22 cellular contexts compared by ENCODE assay signal in genomic region chrX:12825801-12826200, GRCh38. TPM values are rescaled to one million over a fixed set of nuclear protein-coding genes. Genes with fewer than 3 reads are reported as not detected.
DNase-seq lines count a peak whose midpoint lies in the region; ATAC-seq and TF ChIP-seq lines count a peak whose summit lies in the region.
"Had no signal": no experiment of that assay in that cellular context is flagged by ENCODE, and none has a peak within 500 bp of the region (broad histone marks: within the 10 kb centered on the region; RNA-seq: fewer than 3 reads in every experiment).

No MANE protein-coding gene starts in this region.

- intact Hi-C loops in right cardiac atrium (cut with DNase I) = no loop called here

- no peaks in the 10 kb centered on the region for H3K4me1 Mint-ChIP-seq in T-helper 2 cell treated with Interferon-gamma antibody and Interleukin-4, amounts not matched to agents 5 μg/mL and 100 μg/mL, for 36 hours (ENCODE audit: low read depth)
- no peaks in the 10 kb centered on the region for H3K4me1 Mint-ChIP-seq in immature natural killer cell
- H3K4me1 Mint-ChIP-seq: activated naive CD8-positive, alpha-beta T cell treated with anti-CD3 and anti-CD28 coated beads, Interleukin-2, amount 10 ng/mL, durations not matched to agents 7 days and 5 days had no signal

- H3K36me3 Mint-ChIP-seq in T-helper 2 cell treated with Interferon-gamma antibody and Interleukin-4, amounts not matched to agents 5 μg/mL and 100 μg/mL, for 36 hours (ENCODE audit: low read depth) = peaks cover 31% of the 10 kb centered on the region
- peaks cover 8 to 13% (median 12%) of the 10 kb centered on the region in 3 donors for H3K36me3 Mint-ChIP-seq in immature natural killer cell

- H3K27me3 Mint-ChIP-seq in T-helper 2 cell treated with Interferon-gamma antibody and Interleukin-4, amounts not matched to agents 5 μg/mL and 100 μg/mL, for 36 hours (ENCODE audit: low read depth) = peaks cover 6% of the 10 kb centered on the region
- peaks cover 0 to 5% (median 2%) of the 10 kb centered on the region in 3 donors for H3K27me3 Mint-ChIP-seq in immature natural killer cell (ENCODE audit: low read depth in 3 of 3)
- H3K27me3 Mint-ChIP-seq: activated CD4-positive, alpha-beta memory T cell treated with anti-CD3 and anti-CD28 coated beads for 36 hours; activated naive CD8-positive, alpha-beta T cell treated with anti-CD3 and anti-CD28 coated beads, Interleukin-2, amount 10 ng/mL, durations not matched to agents 7 days and 5 days had no signal

- peak; percentile 18 for DNase-seq in AG08396 (ENCODE audit: low spot score)
- DNase-seq in HS-27A (ENCODE audit: low read depth) = peak; percentile 52
- DNase-seq in astrocyte of the hippocampus (ENCODE audit: low read depth, low spot score) = peak; percentile 81
- DNase-seq in kidney epithelial cell (ENCODE audit: low read depth) = peak; percentile 50
- no peak for DNase-seq in T-helper 2 cell treated with Interferon-gamma antibody and Interleukin-4, amounts not matched to agents 5 μg/mL and 100 μg/mL, for 36 hours (ENCODE audit: low spot score)
- no peak for DNase-seq in right cardiac atrium
- DNase-seq in immature natural killer cell = no peak
- no peak for DNase-seq in stimulated activated CD4-positive, alpha-beta T cell treated with anti-CD3 and anti-CD28 coated beads, Interleukin-1b, Interleukin-23, amount 100 ng/mL, for 48 hours
- DNase-seq: activated CD4-positive, alpha-beta memory T cell treated with anti-CD3 and anti-CD28 coated beads for 36 hours; activated naive CD8-positive, alpha-beta T cell treated with anti-CD3 and anti-CD28 coated beads, Interleukin-2, amount 10 ng/mL, durations not matched to agents 7 days and 5 days; activated T-cell treated with anti-CD3 and anti-CD28 coated beads, Interleukin-2, amount 50 U/mL, for 4 hours; central memory CD4-positive, alpha-beta T cell; GF-D8; MM.1S; NCI-H187 treated with DMSO at 0.1 percent for 48 hours; NCI-H446 treated with DMSO at 0.1 percent for 48 hours; sigmoid colon; stimulated activated CD4-positive, alpha-beta T cell treated with anti-CD3 and anti-CD28 coated beads, Interleukin-2, amount 100 ng/mL, for 48 hours; thyroid gland had no signal

- no peak for ATAC-seq in right cardiac atrium
- ATAC-seq: A549; activated T-cell treated with anti-CD3 and anti-CD28 coated beads, Interleukin-2, amount 50 U/mL, for 4 hours had no signal

- no peaks in the 10 kb centered on the region for H3K36me3 ChIP-seq in kidney epithelial cell (ENCODE audit: control insufficient read depth, insufficient read depth, low read length)
- H3K36me3 ChIP-seq: neutrophil, thyroid gland had no signal

- no peaks in the 10 kb centered on the region for H3K9me3 Mint-ChIP-seq in T-helper 2 cell treated with Interferon-gamma antibody and Interleukin-4, amounts not matched to agents 5 μg/mL and 100 μg/mL, for 36 hours
- no peaks in the 10 kb centered on the region for H3K9me3 Mint-ChIP-seq in immature natural killer cell
- H3K9me3 Mint-ChIP-seq: activated CD4-positive, alpha-beta memory T cell treated with anti-CD3 and anti-CD28 coated beads for 36 hours; activated naive CD8-positive, alpha-beta T cell treated with anti-CD3 and anti-CD28 coated beads, Interleukin-2, amount 10 ng/mL, durations not matched to agents 7 days and 5 days; activated T-cell treated with anti-CD3 and anti-CD28 coated beads, Interleukin-2, amount 50 U/mL, for 4 hours had no signal

- no peaks in the 10 kb centered on the region for H3K4me1 ChIP-seq in right cardiac atrium (ENCODE audit: control insufficient read depth, insufficient read depth, low read length)
- H3K4me1 ChIP-seq: A549, sigmoid colon, thyroid gland had no signal

- no peak overlapping the region for H3K27ac ChIP-seq in right cardiac atrium (ENCODE audit: low read length)
- H3K27ac ChIP-seq: A549, neutrophil, sigmoid colon, SK-N-MC, thyroid gland had no signal

- no peaks in the 10 kb centered on the region for H3K27me3 ChIP-seq in kidney epithelial cell (ENCODE audit: control insufficient read depth, insufficient read depth, low read length)
- H3K27me3 ChIP-seq in right cardiac atrium (ENCODE audit: control insufficient read depth, insufficient read depth) = no peaks in the 10 kb centered on the region
- H3K27me3 ChIP-seq: neutrophil, sigmoid colon, thyroid gland had no signal

- H3K9me3 ChIP-seq in right cardiac atrium (ENCODE audit: control insufficient read depth, low read length) = no peaks in the 10 kb centered on the region
- H3K9me3 ChIP-seq: A549, neutrophil, sigmoid colon, thyroid gland had no signal

- no peak overlapping the region for H3K4me3 ChIP-seq in kidney epithelial cell (ENCODE audit: low read depth, low read length)
- no peak overlapping the region for H3K4me3 ChIP-seq in right cardiac atrium (ENCODE audit: low read length)
- H3K4me3 ChIP-seq: A549, sigmoid colon, SK-N-MC, thyroid gland had no signal

- TF ChIP-seq CTCF in kidney epithelial cell (IDR thresholded peaks at IDR 0.05; ENCODE audit: insufficient read depth, low read length, poor library complexity, severe bottlenecking) = no peak

- H3K4me3 Mint-ChIP-seq in T-helper 2 cell treated with Interferon-gamma antibody and Interleukin-4, amounts not matched to agents 5 μg/mL and 100 μg/mL, for 36 hours = no peak overlapping the region
- H3K4me3 Mint-ChIP-seq in immature natural killer cell = no peak overlapping the region
- H3K4me3 Mint-ChIP-seq: activated CD4-positive, alpha-beta memory T cell treated with anti-CD3 and anti-CD28 coated beads for 36 hours; activated naive CD8-positive, alpha-beta T cell treated with anti-CD3 and anti-CD28 coated beads, Interleukin-2, amount 10 ng/mL, durations not matched to agents 7 days and 5 days; activated T-cell treated with anti-CD3 and anti-CD28 coated beads, Interleukin-2, amount 50 U/mL, for 4 hours had no signal

- H3K27ac Mint-ChIP-seq in T-helper 2 cell treated with Interferon-gamma antibody and Interleukin-4, amounts not matched to agents 5 μg/mL and 100 μg/mL, for 36 hours = no peak overlapping the region
- H3K27ac Mint-ChIP-seq in immature natural killer cell = no peak overlapping the region
- H3K27ac Mint-ChIP-seq: activated CD4-positive, alpha-beta memory T cell treated with anti-CD3 and anti-CD28 coated beads for 36 hours; activated naive CD8-positive, alpha-beta T cell treated with anti-CD3 and anti-CD28 coated beads, Interleukin-2, amount 10 ng/mL, durations not matched to agents 7 days and 5 days had no signal

- WGBS in right cardiac atrium = 82% methylated on average over 8 of the region's 8 CpGs

RNA-seq across cellular contexts. Expression of gene PRPS2, which starts 34.6 kb away (rescaled TPM):
- total RNA-seq in kidney epithelial cell (24.3 and 25.4 TPM in 2 replicates), right cardiac atrium (1 to 10 TPM; 4.7 to 5.5 (median 5.5) TPM)
- polyA plus RNA-seq in right cardiac atrium (3.6 TPM), immature natural killer cell (10 to 100 TPM; 22.3 to 36.9 (median 26.9) TPM)

RNA-seq across cellular contexts. Expression of gene TLR7, which starts 41.1 kb away (rescaled TPM):
- total RNA-seq in kidney epithelial cell = not detected in 2 replicates
- under 1 TPM; 0.25 to 0.96 (median 0.84) TPM for total RNA-seq in right cardiac atrium
- polyA plus RNA-seq in right cardiac atrium = 0.02 TPM
- polyA plus RNA-seq in immature natural killer cell = under 1 TPM in 1 of 3 donors, not detected in 2; 0.66 TPM
- total RNA-seq: activated CD4-positive, alpha-beta memory T cell treated with anti-CD3 and anti-CD28 coated beads for 36 hours had no signal
- polyA plus RNA-seq: A549 had no signal

Comparison
In these comparisons a context has a peak if more than half of its experiments do, and no peak if none do; other contexts are left out.
1. DNase-seq: peak in AG08396 (single experiment), HS-27A (single experiment), astrocyte of the hippocampus (single experiment) and kidney epithelial cell (single experiment); none in T-helper 2 cell treated with Interferon-gamma antibody and Interleukin-4, amounts not matched to agents 5 μg/mL and 100 μg/mL, for 36 hours (single experiment), right cardiac atrium (0 of 3), immature natural killer cell (0 of 3) and stimulated activated CD4-positive, alpha-beta T cell treated with anti-CD3 and anti-CD28 coated beads, Interleukin-1b, Interleukin-23, amount 100 ng/mL, for 48 hours (single experiment).